1 cellular context compared by ENCODE assay signal in the genomic region with DNA sequence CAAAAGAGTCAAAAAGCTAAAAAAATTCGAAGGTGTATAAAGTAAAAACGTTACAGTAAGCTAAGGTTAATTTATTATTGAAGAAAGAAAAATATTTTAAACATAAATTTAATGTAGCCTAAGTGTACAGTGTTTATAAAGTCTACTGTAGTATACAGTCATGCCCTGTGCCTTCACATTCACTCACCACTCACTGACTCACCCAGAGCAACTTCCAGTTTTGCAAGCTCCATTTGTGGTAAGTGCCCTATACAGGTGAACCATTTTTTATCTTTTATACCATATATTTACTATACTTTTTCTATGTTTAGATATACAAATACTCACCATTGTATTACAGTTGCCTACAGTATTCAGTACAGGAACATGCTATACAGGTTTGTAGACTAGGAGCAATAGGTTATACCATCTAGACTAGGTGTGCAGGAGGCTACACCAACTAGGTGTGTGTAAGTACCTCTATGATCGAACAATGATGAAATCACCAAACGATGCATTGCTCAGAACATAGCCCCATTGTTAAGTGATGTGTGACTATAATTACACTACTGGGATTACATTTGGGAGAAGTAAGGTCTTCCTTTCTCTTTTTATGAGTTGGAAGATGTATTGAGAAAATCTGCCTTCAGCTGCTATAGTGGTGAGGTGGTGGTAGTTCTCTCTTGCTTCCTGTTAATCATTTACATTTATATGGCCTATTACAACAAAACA.
TF ChIP-seq lines count a peak whose summit lies in the region.

No MANE protein-coding gene starts in this region.

TF ChIP-seq in GM23338, 12 proteins besides CTCF, POLR2A, EP300 and RAD21 (continued from another document):
- TF ChIP-seq POLR2AphosphoS5 (IDR thresholded peaks at IDR 0.05; ENCODE audit: low read depth) (no peak), NANOG (IDR thresholded peaks at IDR 0.05; ENCODE audit: borderline replicate concordance) (no peak), ZNF331 (CRISPR knock-in tag; IDR thresholded peaks at IDR 0.05; ENCODE audit: low read depth) (no peak), EZH2 (IDR thresholded peaks at IDR 0.05; ENCODE audit: low read depth, unreplicated experiment) (no peak), ZNF114 (CRISPR knock-in tag; IDR thresholded peaks at IDR 0.05) (no peak), EZH2phosphoT487 (IDR thresholded peaks at IDR 0.05; ENCODE audit: unreplicated experiment) (no peak), CREB1 (CRISPR knock-in tag; IDR thresholded peaks at IDR 0.05; ENCODE audit: low read depth) (no peak), STAT1 (IDR thresholded peaks at IDR 0.05; ENCODE audit: unreplicated experiment) (no peak), JUNB (IDR thresholded peaks at IDR 0.05; ENCODE audit: unreplicated experiment) (no peak)
- TF ChIP-seq, protein P1, sequence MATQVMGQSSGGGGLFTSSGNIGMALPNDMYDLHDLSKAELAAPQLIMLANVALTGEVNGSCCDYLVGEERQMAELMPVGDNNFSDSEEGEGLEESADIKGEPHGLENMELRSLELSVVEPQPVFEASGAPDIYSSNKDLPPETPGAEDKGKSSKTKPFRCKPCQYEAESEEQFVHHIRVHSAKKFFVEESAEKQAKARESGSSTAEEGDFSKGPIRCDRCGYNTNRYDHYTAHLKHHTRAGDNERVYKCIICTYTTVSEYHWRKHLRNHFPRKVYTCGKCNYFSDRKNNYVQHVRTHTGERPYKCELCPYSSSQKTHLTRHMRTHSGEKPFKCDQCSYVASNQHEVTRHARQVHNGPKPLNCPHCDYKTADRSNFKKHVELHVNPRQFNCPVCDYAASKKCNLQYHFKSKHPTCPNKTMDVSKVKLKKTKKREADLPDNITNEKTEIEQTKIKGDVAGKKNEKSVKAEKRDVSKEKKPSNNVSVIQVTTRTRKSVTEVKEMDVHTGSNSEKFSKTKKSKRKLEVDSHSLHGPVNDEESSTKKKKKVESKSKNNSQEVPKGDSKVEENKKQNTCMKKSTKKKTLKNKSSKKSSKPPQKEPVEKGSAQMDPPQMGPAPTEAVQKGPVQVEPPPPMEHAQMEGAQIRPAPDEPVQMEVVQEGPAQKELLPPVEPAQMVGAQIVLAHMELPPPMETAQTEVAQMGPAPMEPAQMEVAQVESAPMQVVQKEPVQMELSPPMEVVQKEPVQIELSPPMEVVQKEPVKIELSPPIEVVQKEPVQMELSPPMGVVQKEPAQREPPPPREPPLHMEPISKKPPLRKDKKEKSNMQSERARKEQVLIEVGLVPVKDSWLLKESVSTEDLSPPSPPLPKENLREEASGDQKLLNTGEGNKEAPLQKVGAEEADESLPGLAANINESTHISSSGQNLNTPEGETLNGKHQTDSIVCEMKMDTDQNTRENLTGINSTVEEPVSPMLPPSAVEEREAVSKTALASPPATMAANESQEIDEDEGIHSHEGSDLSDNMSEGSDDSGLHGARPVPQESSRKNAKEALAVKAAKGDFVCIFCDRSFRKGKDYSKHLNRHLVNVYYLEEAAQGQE (IDR thresholded peaks at IDR 0.05; ENCODE audit: unreplicated experiment): no peak
- TF ChIP-seq, protein P2, sequence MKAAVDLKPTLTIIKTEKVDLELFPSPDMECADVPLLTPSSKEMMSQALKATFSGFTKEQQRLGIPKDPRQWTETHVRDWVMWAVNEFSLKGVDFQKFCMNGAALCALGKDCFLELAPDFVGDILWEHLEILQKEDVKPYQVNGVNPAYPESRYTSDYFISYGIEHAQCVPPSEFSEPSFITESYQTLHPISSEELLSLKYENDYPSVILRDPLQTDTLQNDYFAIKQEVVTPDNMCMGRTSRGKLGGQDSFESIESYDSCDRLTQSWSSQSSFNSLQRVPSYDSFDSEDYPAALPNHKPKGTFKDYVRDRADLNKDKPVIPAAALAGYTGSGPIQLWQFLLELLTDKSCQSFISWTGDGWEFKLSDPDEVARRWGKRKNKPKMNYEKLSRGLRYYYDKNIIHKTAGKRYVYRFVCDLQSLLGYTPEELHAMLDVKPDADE (IDR thresholded peaks at IDR 0.05): no peak
